1 cellular context compared by ENCODE assay signal in genomic region chr6:44346818-44347217, GRCh38.
A peak's percentile ranks its signal among the peaks of the same experiment; 100 is the strongest.
TF ChIP-seq lines count a peak whose summit lies in the region.

No MANE protein-coding gene starts in this region.

TF ChIP-seq in HEK293, 187 proteins besides CTCF, POLR2A, EP300 and RAD21:
- TF ChIP-seq, protein P1, sequence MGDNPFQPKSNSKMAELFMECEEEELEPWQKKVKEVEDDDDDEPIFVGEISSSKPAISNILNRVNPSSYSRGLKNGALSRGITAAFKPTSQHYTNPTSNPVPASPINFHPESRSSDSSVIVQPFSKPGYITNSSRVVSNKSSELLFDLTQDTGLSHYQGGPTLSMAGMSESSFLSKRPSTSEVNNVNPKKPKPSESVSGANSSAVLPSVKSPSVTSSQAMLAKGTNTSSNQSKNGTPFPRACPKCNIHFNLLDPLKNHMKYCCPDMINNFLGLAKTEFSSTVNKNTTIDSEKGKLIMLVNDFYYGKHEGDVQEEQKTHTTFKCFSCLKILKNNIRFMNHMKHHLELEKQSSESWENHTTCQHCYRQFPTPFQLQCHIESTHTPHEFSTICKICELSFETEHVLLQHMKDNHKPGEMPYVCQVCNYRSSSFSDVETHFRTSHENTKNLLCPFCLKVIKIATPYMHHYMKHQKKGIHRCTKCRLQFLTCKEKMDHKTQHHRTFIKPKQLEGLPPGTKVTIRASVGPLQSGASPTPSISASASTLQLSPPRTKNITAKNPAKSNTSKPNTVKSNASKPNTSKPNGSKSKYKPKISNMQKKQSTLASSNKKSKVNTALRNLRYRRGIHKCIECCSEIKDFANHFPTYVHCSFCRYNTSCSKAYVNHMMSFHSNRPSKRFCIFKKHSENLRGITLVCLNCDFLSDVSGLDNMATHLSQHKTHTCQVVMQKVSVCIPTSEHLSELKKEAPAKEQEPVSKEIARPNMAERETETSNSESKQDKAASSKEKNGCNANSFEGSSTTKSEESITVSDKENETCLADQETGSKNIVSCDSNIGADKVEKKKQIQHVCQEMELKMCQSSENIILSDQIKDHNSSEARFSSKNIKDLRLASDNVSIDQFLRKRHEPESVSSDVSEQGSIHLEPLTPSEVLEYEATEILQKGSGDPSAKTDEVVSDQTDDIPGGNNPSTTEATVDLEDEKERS (tag by site-specific recombination; IDR thresholded peaks at IDR 0.05) = 0 out of 2 replicates have a peak, but pooled peaks have one; percentile 66
- TF ChIP-seq ZNF146 (tag by site-specific recombination; IDR thresholded peaks at IDR 0.05) = peak; percentile 99
